Comparison of ENCODE assay signal across 13 cellular contexts in genomic region chr10:6423004-6423403, GRCh38.
DNase-seq lines count a peak whose midpoint lies in the region; ATAC-seq and TF ChIP-seq lines count a peak whose summit lies in the region.
"Had no signal": no experiment of that assay in that cellular context is flagged by ENCODE, and none has a peak within 500 bp of the region (broad histone marks: within the 10 kb centered on the region; RNA-seq: fewer than 3 reads in every experiment).

No MANE protein-coding gene starts in this region.

- H3K27me3 ChIP-seq in CD4-positive, alpha-beta memory T cell (ENCODE audit: insufficient read depth, low read length): no peaks in the 10 kb centered on the region
- H3K27me3 ChIP-seq in mammary epithelial cell (ENCODE audit: insufficient read depth, low read length): no peaks in the 10 kb centered on the region
- H3K27me3 ChIP-seq: brain microvascular endothelial cell, suprapubic skin had no signal

- no peaks in the 10 kb centered on the region for H3K4me1 ChIP-seq in CD4-positive, alpha-beta memory T cell (ENCODE audit: insufficient read depth, low read length)
- H3K4me1 ChIP-seq in mammary epithelial cell (ENCODE audit: insufficient read depth, low read length) (peaks cover 8% of the 10 kb centered on the region), mucosa of descending colon (ENCODE audit: low read depth) (no peaks in the 10 kb centered on the region)
- H3K4me1 ChIP-seq: suprapubic skin had no signal

- no TSS peak for BruUV-seq in mammary epithelial cell (replicated peaks; lab: Mats Ljungman, UMichigan)

- H3K27ac ChIP-seq in CD4-positive, alpha-beta memory T cell (ENCODE audit: low read depth, low read length): no peak overlapping the region
- H3K27ac ChIP-seq in mammary epithelial cell (ENCODE audit: insufficient read depth, low read depth, low read length): no peak overlapping the region
- H3K27ac ChIP-seq: brain microvascular endothelial cell, suprapubic skin, VCaP had no signal

- intact Hi-C loops in CD4-positive, alpha-beta memory T cell (cut with micrococcal nuclease): no loop called here
- intact Hi-C loops in mammary epithelial cell (cut with micrococcal nuclease) (no loop called here), mucosa of descending colon (cut with DNase I, micrococcal nuclease) (no loop called here)

- H3K36me3 Mint-ChIP-seq in CD4-positive, alpha-beta memory T cell: peaks cover 21 to 37% of the 10 kb centered on the region in 2 donors
- H3K36me3 Mint-ChIP-seq in T-helper 17 cell (ENCODE audit: low read depth) (peaks cover 3% of the 10 kb centered on the region), progenitor cell of endocrine pancreas (ENCODE audit: insufficient read depth) (peaks cover 6% of the 10 kb centered on the region)

- peak overlapping the region in 4 of 7 donors; percentile 62 to 79 (median 76) for H3K27ac Mint-ChIP-seq in CD4-positive, alpha-beta memory T cell
- peak overlapping the region; percentile 78 for H3K27ac Mint-ChIP-seq in T-helper 17 cell
- no peak overlapping the region for H3K27ac Mint-ChIP-seq in progenitor cell of endocrine pancreas

- H3K9ac ChIP-seq in mammary epithelial cell (ENCODE audit: insufficient read depth, low read length): no peak overlapping the region

- no peaks in the 10 kb centered on the region for H3K9me3 ChIP-seq in CD4-positive, alpha-beta memory T cell (ENCODE audit: control insufficient read depth in 1 of 2, low read length in 2 of 2)
- H3K9me3 ChIP-seq in T-helper 17 cell (ENCODE audit: control insufficient read depth, low read length, poor library complexity, severe bottlenecking) (no peaks in the 10 kb centered on the region), mammary epithelial cell (replicated peaks; ENCODE audit: insufficient read depth, low read length) (no peaks in the 10 kb centered on the region), mucosa of descending colon (no peaks in the 10 kb centered on the region)
- H3K9me3 ChIP-seq: suprapubic skin had no signal

- TF ChIP-seq CTCF in mammary epithelial cell (conservative IDR thresholded peaks at IDR 0.05 in 1 of 2, IDR thresholded peaks at IDR 0.05 in 1 of 2; ENCODE audit: extremely low read depth in 1 of 2, insufficient read depth in 1 of 2, low read depth in 1 of 2, low read length in 2 of 2) (no peak), progenitor cell of endocrine pancreas (IDR thresholded peaks at IDR 0.05; ENCODE audit: unreplicated experiment) (no peak), mucosa of descending colon (IDR thresholded peaks at IDR 0.05) (no peak)

- 26% methylated on average over 4 of the region's 4 CpGs for WGBS in mammary epithelial cell (ENCODE audit: low coverage, missing lambda C conversion rate)

- H3K27me3 Mint-ChIP-seq in CD4-positive, alpha-beta memory T cell: no peaks in the 10 kb centered on the region
- H3K27me3 Mint-ChIP-seq in T-helper 17 cell (no peaks in the 10 kb centered on the region), progenitor cell of endocrine pancreas (peaks cover 4% of the 10 kb centered on the region)

- peaks cover 14% of the 10 kb centered on the region for H3K36me3 ChIP-seq in CD4-positive, alpha-beta memory T cell (ENCODE audit: insufficient read depth, low read length)
- no peaks in the 10 kb centered on the region for H3K36me3 ChIP-seq in mammary epithelial cell (ENCODE audit: insufficient read depth, low read length)
- H3K36me3 ChIP-seq in mucosa of descending colon (ENCODE audit: low read depth): no peaks in the 10 kb centered on the region
- H3K36me3 ChIP-seq: brain microvascular endothelial cell, suprapubic skin had no signal

- H3K9me3 Mint-ChIP-seq in CD4-positive, alpha-beta memory T cell: peaks cover 0 to 5% (median 0%) of the 10 kb centered on the region in 8 donors
- peaks cover 4% of the 10 kb centered on the region for H3K9me3 Mint-ChIP-seq in progenitor cell of endocrine pancreas (ENCODE audit: low read depth)

- POLR2A ChIA-PET in CD4-positive, alpha-beta memory T cell (lab: Charles Lee; ENCODE audit: partially characterized antibody): interaction anchor here (1.0 kb wide), 1 partner anchor 13 kb away, joined by 5 read pairs; no protein-coding TSS in a partner anchor

- H3K4me3 Mint-ChIP-seq in CD4-positive, alpha-beta memory T cell: peak overlapping the region in 1 of 8 donors; percentile 45
- H3K4me3 Mint-ChIP-seq in T-helper 17 cell: no peak overlapping the region
- no peak overlapping the region for H3K4me3 Mint-ChIP-seq in progenitor cell of endocrine pancreas (ENCODE audit: low read depth)

- in situ Hi-C loops in mammary epithelial cell (cut with MboI; ENCODE audit: low sequenced_read_pairs in 2 of 2) (loop anchor here (10.0 to 25.0 kb wide), 3 partner anchors 242 to 1264 kb away; no protein-coding TSS in a partner anchor), KBM-7 (cut with MboI; ENCODE audit: low pct_unique_long_range_greater_than_20kb, low sequenced_read_pairs) (no loop called here)

- no peaks in the 10 kb centered on the region for H3K79me2 ChIP-seq in mammary epithelial cell (ENCODE audit: insufficient read depth, low read length)

- ATAC-seq in T-helper 17 cell: no peak
- no peak for ATAC-seq in GM18519 (IDR thresholded peaks at IDR 0.05; ENCODE audit: low FRiP score, unreplicated experiment)
- no peak for ATAC-seq in mucosa of descending colon
- ATAC-seq: GM12878 had no signal

- no peaks in the 10 kb centered on the region for H4K20me1 ChIP-seq in mammary epithelial cell (ENCODE audit: insufficient read depth, low read length)

- dilution Hi-C loops in mammary epithelial cell (cut with HindIII; ENCODE audit: low sequenced_read_pairs): no loop called here

- peaks cover 0 to 7% (median 2%) of the 10 kb centered on the region in 4 donors for H3K4me1 Mint-ChIP-seq in CD4-positive, alpha-beta memory T cell
- H3K4me1 Mint-ChIP-seq in T-helper 17 cell: peaks cover 13% of the 10 kb centered on the region
- no peaks in the 10 kb centered on the region for H3K4me1 Mint-ChIP-seq in progenitor cell of endocrine pancreas (ENCODE audit: low read depth)

- no peak for DNase-seq in CD4-positive, alpha-beta memory T cell
- DNase-seq in T-helper 17 cell: no peak
- peak; percentile 83 for DNase-seq in mammary epithelial cell
- DNase-seq in stimulated activated CD4-positive, alpha-beta T cell treated with anti-CD3 and anti-CD28 coated beads, Interleukin-1b, Interleukin-23, amount 100 ng/mL, for 4 hours (ENCODE audit: low read depth in 2 of 2): peak; percentile 12 to 23
- DNase-seq in progenitor cell of endocrine pancreas (ENCODE audit: low spot score, unreplicated experiment): no peak
- DNase-seq in KBM-7: no peak
- no peak for DNase-seq in mucosa of descending colon
- DNase-seq: brain microvascular endothelial cell, NCI-H2107 had no signal

- peak overlapping the region; percentile 67 for H2AFZ ChIP-seq in mammary epithelial cell (ENCODE audit: low read depth, low read length)

- no peak overlapping the region for H3K4me3 ChIP-seq in CD4-positive, alpha-beta memory T cell (ENCODE audit: low read length in 2 of 2)
- H3K4me3 ChIP-seq in mammary epithelial cell (replicated peaks in 1 of 3; ENCODE audit: insufficient read depth in 1 of 3, low read depth in 2 of 3, low read length in 3 of 3) (no peak overlapping the region), mucosa of descending colon (no peak overlapping the region)
- H3K4me3 ChIP-seq: GM12878, suprapubic skin had no signal

- CTCF ChIA-PET in CD4-positive, alpha-beta memory T cell (lab: Charles Lee; ENCODE audit: partially characterized antibody): interaction anchor here (1.1 kb wide), 1 partner anchor 245 kb away, joined by 4 read pairs; no protein-coding TSS in a partner anchor
- CTCF ChIA-PET in mammary epithelial cell (lab: Charles Lee; ENCODE audit: low non-redundant PET): no interaction called here

- no peak overlapping the region for H3K4me2 ChIP-seq in mammary epithelial cell (ENCODE audit: insufficient read depth, low read depth, low read length)

Comparison
In these comparisons a context has a peak if more than half of its experiments do, and no peak if none do; other contexts are left out.
1. DNase-seq: peak in mammary epithelial cell (single experiment) and stimulated activated CD4-positive, alpha-beta T cell treated with anti-CD3 and anti-CD28 coated beads, Interleukin-1b, Interleukin-23, amount 100 ng/mL, for 4 hours (2 of 2); none in CD4-positive, alpha-beta memory T cell (0 of 5), T-helper 17 cell (0 of 3), progenitor cell of endocrine pancreas (single experiment), KBM-7 (single experiment) and mucosa of descending colon (0 of 3).